ENCODE assay signal across 8 cellular contexts in genomic region chr6:24774696-24775519, GRCh38. TPM values are rescaled to one million over a fixed set of nuclear protein-coding genes. Genes with fewer than 3 reads are reported as not detected.
DNase-seq lines count a peak whose midpoint lies in the region; ATAC-seq and TF ChIP-seq lines count a peak whose summit lies in the region.

Gene GMNN (plus strand): TSS chr6:24774937. CDS start chr6:24777247, 2,310 bp downstream.

- TF ChIP-seq CTCF in KMS-11 (conservative IDR thresholded peaks at IDR 0.05; ENCODE audit: low read depth, low read length), result no peak
- no peak for TF ChIP-seq CTCF in Panc1 (IDR thresholded peaks at IDR 0.05)

- DNase-seq in DMS79 treated with DMSO at 0.1 percent for 48 hours (lab: John Stamatoyannopoulos, UW), result peak; percentile 97
- DNase-seq in Panc1 (ENCODE audit: low read depth, low spot score), result peak; percentile 55
- peak; percentile 97 for DNase-seq in activated T-cell treated with anti-CD3 and anti-CD28 coated beads, Interleukin-2, amount 50 U/mL, for 4 hours
- peak; percentile 100 for DNase-seq in stimulated activated CD8-positive, alpha-beta memory T cell treated with anti-CD3 and anti-CD28 coated beads, Interleukin-4, amount 100 ng/mL, for 48 hours

- peak within 1 kb of the TSS; percentile 99 for H3K4me3 Mint-ChIP-seq in activated T-cell treated with anti-CD3 and anti-CD28 coated beads, Interleukin-2, amount 50 U/mL, for 4 hours

- H3K9ac ChIP-seq in KMS-11 (peak within 1 kb of the TSS; percentile 91), mucosa of stomach (ENCODE audit: low read length) (peak within 1 kb of the TSS; percentile 63)

- H3K27ac ChIP-seq in KMS-11, result peak within 1 kb of the TSS; percentile 98
- peak within 1 kb of the TSS; percentile 96 for H3K27ac ChIP-seq in Panc1 (ENCODE audit: low read length)
- peak within 1 kb of the TSS; percentile 98 to 100 for H3K27ac ChIP-seq in esophagus (ENCODE audit: low read depth in 2 of 2, low read length in 1 of 2)

- peak within 1 kb of the TSS; percentile 89 for H3K4me2 ChIP-seq in KMS-11

- 1% methylated on average over 75 of the region's 75 CpGs for WGBS in esophagus, 2 donors

- peaks cover 25% of the 10 kb centered on the region for H3K4me1 Mint-ChIP-seq in activated T-cell treated with anti-CD3 and anti-CD28 coated beads, Interleukin-2, amount 50 U/mL, for 4 hours (ENCODE audit: low read depth)

- H3K27me3 Mint-ChIP-seq in activated T-cell treated with anti-CD3 and anti-CD28 coated beads, Interleukin-2, amount 50 U/mL, for 4 hours (ENCODE audit: low read depth), result no peaks in the 10 kb centered on the region

- no TSS peak for BruUV-seq in Panc1 (replicated peaks; lab: Mats Ljungman, UMichigan)

- no peaks in the 10 kb centered on the region for H3K27me3 ChIP-seq in KMS-11 (ENCODE audit: insufficient read depth, low read depth)
- no peaks in the 10 kb centered on the region for H3K27me3 ChIP-seq in Panc1 (ENCODE audit: control insufficient read depth, insufficient read depth, low read length)
- no peaks in the 10 kb centered on the region for H3K27me3 ChIP-seq in esophagus (ENCODE audit: control insufficient read depth in 1 of 2, insufficient read depth in 2 of 2, low read length in 2 of 2)
- no peaks in the 10 kb centered on the region for H3K27me3 ChIP-seq in mucosa of stomach (ENCODE audit: control insufficient read depth, insufficient read depth, low read length)

- peaks cover 44% of the 10 kb centered on the region for H3K79me2 ChIP-seq in KMS-11 (ENCODE audit: insufficient read depth, low read depth)

- no peak within 1 kb of the TSS for H3K4me3 ChIP-seq in KMS-11 (IDR thresholded peaks at IDR 0.05; ENCODE audit: insufficient read depth, low read depth, low read length)
- H3K4me3 ChIP-seq in Panc1 (ENCODE audit: low read depth in 2 of 2, low read length in 2 of 2), result peak within 1 kb of the TSS; percentile 95 to 99
- peak within 1 kb of the TSS; percentile 84 to 93 for H3K4me3 ChIP-seq in esophagus (ENCODE audit: low read depth in 1 of 2, low read length in 2 of 2)
- peak within 1 kb of the TSS; percentile 71 for H3K4me3 ChIP-seq in mucosa of stomach (ENCODE audit: low read length)

- H3K9me3 Mint-ChIP-seq in activated T-cell treated with anti-CD3 and anti-CD28 coated beads, Interleukin-2, amount 50 U/mL, for 4 hours, result no peaks in the 10 kb centered on the region

- peak; percentile 90 for ATAC-seq in GM21786 (IDR thresholded peaks at IDR 0.05; ENCODE audit: unreplicated experiment)
- peak; percentile 97 for ATAC-seq in Panc1
- ATAC-seq in activated T-cell treated with anti-CD3 and anti-CD28 coated beads, Interleukin-2, amount 50 U/mL, for 4 hours, result peak; percentile 96 to 97

- peak within 1 kb of the TSS; percentile 88 for H2AFZ ChIP-seq in KMS-11 (ENCODE audit: low read depth)

- H3K9me3 ChIP-seq in Panc1 (ENCODE audit: control insufficient read depth, insufficient read depth, low read depth, low read length) (no peaks in the 10 kb centered on the region), esophagus (ENCODE audit: control insufficient read depth in 2 of 2, insufficient read depth in 1 of 2, low read depth in 1 of 2, low read length in 1 of 2) (no peaks in the 10 kb centered on the region), mucosa of stomach (ENCODE audit: control insufficient read depth, low read length) (no peaks in the 10 kb centered on the region)

- intact Hi-C loops in Panc1 (cut with micrococcal nuclease; ENCODE audit: unreplicated experiment), result no loop called here

- CTCF ChIA-PET in Panc1 (lab: Charles Lee), result no interaction called here

- in situ Hi-C loops in Panc1 (cut with HindIII; ENCODE audit: low pct_unique_long_range_greater_than_20kb, low sequenced_read_pairs), result no loop called here

- H4K20me1 ChIP-seq in KMS-11 (ENCODE audit: insufficient read depth), result peaks cover 18% of the 10 kb centered on the region; the same call in 1 of the 2 replicates

- H3K4me1 ChIP-seq in KMS-11 (ENCODE audit: low read depth, poor library complexity, severe bottlenecking), result peaks cover 36% of the 10 kb centered on the region
- H3K4me1 ChIP-seq in Panc1 (ENCODE audit: control insufficient read depth, insufficient read depth, low read length), result peaks cover 26% of the 10 kb centered on the region; the same call in 1 of the 2 replicates
- H3K4me1 ChIP-seq in esophagus (ENCODE audit: control insufficient read depth in 2 of 2, insufficient read depth in 2 of 2, low read length in 1 of 2), result peaks cover 0 to 2% of the 10 kb centered on the region in 2 donors
- no peaks in the 10 kb centered on the region for H3K4me1 ChIP-seq in mucosa of stomach (ENCODE audit: control insufficient read depth, insufficient read depth, low read length)

- H3K36me3 Mint-ChIP-seq in activated T-cell treated with anti-CD3 and anti-CD28 coated beads, Interleukin-2, amount 50 U/mL, for 4 hours (ENCODE audit: insufficient read depth), result peaks cover 5% of the 10 kb centered on the region

- H3K36me3 ChIP-seq in KMS-11 (ENCODE audit: insufficient read depth) (peaks cover 12% of the 10 kb centered on the region; the same call in 1 of the 2 replicates), Panc1 (ENCODE audit: control insufficient read depth, insufficient read depth, low read length) (peaks cover 7% of the 10 kb centered on the region; the same call in 1 of the 2 replicates), esophagus (ENCODE audit: control insufficient read depth in 2 of 2, insufficient read depth in 2 of 2, low read length in 1 of 2) (no peaks in the 10 kb centered on the region), mucosa of stomach (ENCODE audit: control insufficient read depth, insufficient read depth, low read length) (no peaks in the 10 kb centered on the region)

- POLR2A ChIA-PET in Panc1 (lab: Charles Lee), result no interaction called here

RNA-seq across cellular contexts. Expression of gene GMNN, which starts in this region (rescaled TPM):
- total RNA-seq in Panc1 (2021; ENCODE audit: unreplicated experiment), result 53.1 TPM
- polyA plus RNA-seq in Panc1 (2012; ENCODE audit: insufficient read length), result 24.1 TPM
- total RNA-seq in activated T-cell treated with anti-CD3 and anti-CD28 coated beads, Interleukin-2, amount 50 U/mL, for 4 hours, result 10 to 100 TPM; 61.5 to 78.1 (median 64.5) TPM
- polyA plus RNA-seq in esophagus, result 10 to 100 TPM; 10.4 to 18.8 TPM
